13 cellular contexts compared by ENCODE assay signal in the genomic region with DNA sequence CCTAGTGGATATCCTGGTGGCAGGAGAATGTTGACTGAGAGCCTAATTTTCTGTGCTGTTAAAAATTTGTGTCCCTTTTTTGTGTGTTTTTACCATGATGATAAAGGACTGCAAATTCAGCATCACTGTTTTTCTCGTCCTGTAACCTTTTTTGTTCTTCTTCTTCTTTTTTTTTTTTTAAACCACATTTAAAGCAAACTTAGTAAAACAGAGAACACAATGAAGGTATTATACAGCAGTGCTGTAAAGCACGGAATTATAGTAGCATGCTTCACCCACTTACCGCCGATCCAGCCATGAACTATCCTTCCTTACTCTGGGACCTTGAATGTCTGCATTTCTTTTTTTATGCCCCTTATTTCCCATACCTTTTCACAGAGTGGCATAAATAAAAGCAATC.
"Had no signal": no experiment of that assay in that cellular context is flagged by ENCODE, and none has a peak within 500 bp of the region (broad histone marks: within the 10 kb centered on the region; RNA-seq: fewer than 3 reads in every experiment).

No MANE protein-coding gene starts in this region.

- H3K27ac ChIP-seq: colonic mucosa, suprapubic skin had no signal

- H3K9me3 Mint-ChIP-seq: type B pancreatic cell had no signal

- ATAC-seq: gastroesophageal sphincter, sciatic nerve had no signal

- H3K4me3 ChIP-seq: cardiac muscle cell, colonic mucosa, gastroesophageal sphincter, suprapubic skin had no signal

- H3K4me1 ChIP-seq: colonic mucosa had no signal

- H3K27me3 ChIP-seq: cardiac muscle cell, colonic mucosa, gastroesophageal sphincter, suprapubic skin had no signal

- H3K36me3 ChIP-seq: cardiac muscle cell, colonic mucosa, suprapubic skin had no signal

- DNase-seq: activated CD4-positive, CD25-positive, alpha-beta regulatory T cell treated with anti-CD3 and anti-CD28 coated beads, Interleukin-2, amount 50 U/mL, for 72 hours; activated effector memory CD4-positive, alpha-beta T cell treated with anti-CD3 and anti-CD28 coated beads, Interleukin-2, amount 50 U/mL, for 16 hours; colonic mucosa; effector CD8-positive, alpha-beta T cell; kidney; stimulated activated CD4-positive, alpha-beta T cell treated with anti-CD3 and anti-CD28 coated beads, Interleukin-2, amount 100 ng/mL, for 24 hours; stimulated activated naive CD4-positive, alpha-beta T cell had no signal

- H3K9me3 ChIP-seq: colonic mucosa, gastroesophageal sphincter, suprapubic skin had no signal

- H3K4me3 Mint-ChIP-seq: type B pancreatic cell had no signal

- H3K27ac Mint-ChIP-seq: type B pancreatic cell had no signal

- H3K27me3 Mint-ChIP-seq: progenitor cell of endocrine pancreas, type B pancreatic cell had no signal
